8 cellular contexts compared by ENCODE assay signal in the genomic region with DNA sequence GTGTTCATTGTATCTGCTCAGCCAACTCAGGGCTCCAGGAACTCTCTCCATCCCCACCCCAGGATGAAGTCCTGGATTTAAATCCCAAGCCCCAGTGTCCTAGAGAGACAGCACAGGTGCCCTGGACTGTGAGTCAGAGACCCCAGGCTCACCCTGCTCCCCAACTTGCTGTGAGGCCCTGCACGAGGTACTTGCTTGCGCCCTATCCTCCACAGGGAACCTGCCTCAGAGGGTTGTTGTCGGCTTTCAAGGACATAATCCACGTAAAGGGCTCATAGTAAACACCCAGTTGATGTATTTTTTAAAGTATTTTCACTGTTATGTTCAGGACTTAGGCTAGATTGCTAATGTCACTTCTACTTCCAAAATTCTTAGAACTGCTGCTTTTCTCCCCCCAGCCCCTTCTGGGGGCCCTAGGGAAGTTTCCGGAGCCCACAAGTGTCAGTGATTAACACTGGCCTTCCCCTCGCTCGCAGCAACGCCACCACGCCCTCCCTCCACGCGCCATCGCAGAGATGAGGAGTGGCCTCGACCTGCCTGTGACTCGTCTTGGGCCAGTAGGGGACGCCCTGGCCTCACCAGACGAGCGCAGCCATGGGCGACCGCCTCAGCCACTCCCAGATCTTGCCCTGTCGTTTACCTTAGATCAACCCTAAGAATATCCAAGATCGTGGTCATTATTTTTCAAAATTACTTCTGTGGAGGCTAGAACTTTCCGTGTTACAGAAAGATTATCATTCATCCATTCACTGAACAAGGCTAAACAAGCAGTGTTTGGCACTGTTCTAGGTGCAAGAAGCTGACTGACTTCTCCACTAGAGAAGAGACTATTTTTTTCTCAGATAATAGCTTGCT. TPM values are rescaled to one million over a fixed set of nuclear protein-coding genes. Genes with fewer than 3 reads are reported as not detected.
DNase-seq lines count a peak whose midpoint lies in the region; ATAC-seq and TF ChIP-seq lines count a peak whose summit lies in the region.

No MANE protein-coding gene starts in this region.

- H2BK15ac ChIP-seq in neuronal stem cell (ENCODE audit: low read length), result no peak overlapping the region

- no peak overlapping the region for H3K23ac ChIP-seq in neuronal stem cell (ENCODE audit: low read depth, low read length, poor library complexity)

- ATAC-seq in GM21619 (IDR thresholded peaks at IDR 0.05; ENCODE audit: unreplicated experiment), result peak; percentile 68

- H4K8ac ChIP-seq in neuronal stem cell (ENCODE audit: low read depth, low read length), result no peak overlapping the region

- no peaks in the 10 kb centered on the region for H3K79me1 ChIP-seq in neuronal stem cell (ENCODE audit: low read depth, low read length)

- H3F3A ChIP-seq in PC-9 (ENCODE audit: insufficient read depth, low read depth), result peaks cover 24% of the 10 kb centered on the region

- POLR2A ChIA-PET in PC-9 (lab: Charles Lee; ENCODE audit: unreplicated experiment), result interaction anchor here (0.6 to 0.7 kb wide), 3 partner anchors 141 to 461 kb away, joined by 3 to 4 read pairs (median 3); no protein-coding TSS in a partner anchor

- peak; percentile 17 for DNase-seq in DMS79 (lab: John Stamatoyannopoulos, UW)
- DNase-seq in PC-9, result peak; percentile 59 to 83
- DNase-seq in activated T-helper 1 cell treated with Interleukin-2 at 50 U/mL for 16 hours (ENCODE audit: low read depth), result peak; percentile 71
- DNase-seq in fibroblast of the conjunctiva (ENCODE audit: low read depth), result peak; percentile 69
- peak; percentile 56 for DNase-seq in neuronal stem cell (ENCODE audit: low spot score)

- peak overlapping the region; percentile 66 to 90 (median 76) for H3K4me3 Mint-ChIP-seq in IgD-negative memory B cell

- H3K27ac Mint-ChIP-seq in IgD-negative memory B cell, result peak overlapping the region; percentile 51 to 94 (median 90)

- no peak overlapping the region for H3K14ac ChIP-seq in neuronal stem cell (ENCODE audit: low read length)

- H3K4me1 Mint-ChIP-seq in IgD-negative memory B cell, result peaks cover 37 to 51% (median 40%) of the 10 kb centered on the region in 3 donors

- H3K4me1 ChIP-seq in PC-9 (replicated peaks; ENCODE audit: insufficient read depth) (peaks cover 50% of the 10 kb centered on the region), neuronal stem cell (ENCODE audit: control insufficient read depth in 2 of 2, insufficient read depth in 1 of 2, low read depth in 1 of 2, low read length in 2 of 2) (peaks cover 3 to 10% of the 10 kb centered on the region in 2 donors), stomach smooth muscle (ENCODE audit: control insufficient read depth, insufficient read depth, low read length) (peaks cover 16% of the 10 kb centered on the region)

- H3K36me3 ChIP-seq in PC-9 (ENCODE audit: low read depth) (no peaks in the 10 kb centered on the region), neuronal stem cell (replicated peaks in 1 of 2; ENCODE audit: control insufficient read depth in 2 of 2, insufficient read depth in 2 of 2, low read length in 2 of 2) (no peaks in the 10 kb centered on the region), stomach smooth muscle (ENCODE audit: control insufficient read depth in 2 of 2, insufficient read depth in 2 of 2, low read length in 2 of 2) (no peaks in the 10 kb centered on the region)

- no peak overlapping the region for H2BK120ac ChIP-seq in neuronal stem cell (ENCODE audit: low read depth, low read length)

- no peaks in the 10 kb centered on the region for H3K27me3 ChIP-seq in PC-9 (ENCODE audit: insufficient read depth, low read depth)
- H3K27me3 ChIP-seq in neuronal stem cell (ENCODE audit: control insufficient read depth in 3 of 3, insufficient read depth in 3 of 3, low read depth in 1 of 3, low read length in 3 of 3), result no peaks in the 10 kb centered on the region
- H3K27me3 ChIP-seq in stomach smooth muscle (ENCODE audit: control insufficient read depth in 1 of 2, insufficient read depth in 2 of 2, low read length in 2 of 2), result no peaks in the 10 kb centered on the region

- CTCF ChIA-PET in PC-9 (lab: Charles Lee), result interaction anchor here (0.6 to 4.4 kb wide), 8 partner anchors 60 to 1806 kb away, joined by 3 to 67 read pairs (median 4); no protein-coding TSS in a partner anchor

- H3K18ac ChIP-seq in neuronal stem cell (ENCODE audit: low read length), result no peak overlapping the region

- H3K9me3 ChIP-seq in PC-9 (ENCODE audit: insufficient read depth, low read depth) (no peaks in the 10 kb centered on the region), neuronal stem cell (replicated peaks in 1 of 2; ENCODE audit: control insufficient read depth in 2 of 2, insufficient read depth in 1 of 2, low read depth in 1 of 2, low read length in 2 of 2) (no peaks in the 10 kb centered on the region), stomach smooth muscle (ENCODE audit: control insufficient read depth in 2 of 2, low read length in 2 of 2) (no peaks in the 10 kb centered on the region)

- H3K36me3 Mint-ChIP-seq in IgD-negative memory B cell, result no peaks in the 10 kb centered on the region

- no peak overlapping the region for H2BK5ac ChIP-seq in neuronal stem cell (ENCODE audit: low read length)

- peak overlapping the region; percentile 81 for H3K4me2 ChIP-seq in PC-9
- peak overlapping the region; percentile 12 for H3K4me2 ChIP-seq in neuronal stem cell (ENCODE audit: insufficient read depth, low read length, poor library complexity, severe bottlenecking)

- intact Hi-C loops in PC-9 (cut with micrococcal nuclease; ENCODE audit: unreplicated experiment), result loop anchor here (1.0 kb wide), 3 partner anchors 58 to 229 kb away; no protein-coding TSS in a partner anchor

- WGBS in neuronal stem cell (ENCODE audit: extremely low coverage in 2 of 2, insufficient read length in 2 of 2, insufficient replicate concordance in 1 of 2), 2 donors, result no CpG with 5 or more reads among the region's 22 CpGs

- H3K4me3 ChIP-seq in PC-9 (peak overlapping the region; percentile 51), neuronal stem cell (ENCODE audit: low read length in 2 of 2) (no peak overlapping the region), stomach smooth muscle (ENCODE audit: low read length in 2 of 2) (peak overlapping the region in 1 of 2 donors; percentile 23)

- no peak overlapping the region for H2BK12ac ChIP-seq in neuronal stem cell (ENCODE audit: low read length)

- H3K9me2 ChIP-seq in PC-9 (ENCODE audit: insufficient read depth), result no peaks in the 10 kb centered on the region

- H3K27ac ChIP-seq in PC-9 (no peak overlapping the region), neuronal stem cell (replicated peaks; ENCODE audit: low read length) (no peak overlapping the region), stomach smooth muscle (ENCODE audit: low read length) (no peak overlapping the region)

- TF ChIP-seq CTCF in PC-9 (conservative IDR thresholded peaks at IDR 0.05), result peak; percentile 84

- H3K27me3 Mint-ChIP-seq in IgD-negative memory B cell, result no peaks in the 10 kb centered on the region

- H3K4ac ChIP-seq in neuronal stem cell (ENCODE audit: low read length), result no peak overlapping the region

- H4K91ac ChIP-seq in neuronal stem cell (ENCODE audit: low read depth, low read length, poor library complexity), result no peak overlapping the region

- no peaks in the 10 kb centered on the region for H4K20me1 ChIP-seq in PC-9 (ENCODE audit: insufficient read depth)

- no TSS peak for BruUV-seq in PC-9 (replicated peaks; lab: Mats Ljungman, UMichigan)

- H3K9ac ChIP-seq in neuronal stem cell (ENCODE audit: low read depth, low read length, poor library complexity) (no peak overlapping the region), stomach smooth muscle (ENCODE audit: low read length in 2 of 2) (peak overlapping the region; percentile 37)

- no peaks in the 10 kb centered on the region for H3K9me3 Mint-ChIP-seq in IgD-negative memory B cell

- H2AK5ac ChIP-seq in neuronal stem cell (ENCODE audit: low read depth, low read length), result no peak overlapping the region

- H2AFZ ChIP-seq in PC-9 (peak overlapping the region; percentile 62; the same call in 1 of the 2 replicates), neuronal stem cell (ENCODE audit: low read length) (peak overlapping the region; percentile 89)

- 0 out of 2 replicates have a peak, but pooled peaks cover 2% of the 10 kb centered on the region for H3K79me2 ChIP-seq in PC-9 (ENCODE audit: low read depth)

RNA-seq across cellular contexts. Expression of gene SRP14, which starts 6.0 kb away (rescaled TPM):
- 753 TPM for polyA plus RNA-seq in IgD-negative memory B cell
- total RNA-seq in PC-9 (2021), result 141 and 196 TPM in 2 replicates
- 655 TPM for polyA plus RNA-seq in neuronal stem cell (2013, experiment 1 of 2)
- polyA plus RNA-seq in neuronal stem cell (2013, experiment 2 of 2), result 647 TPM

Comparison
In these comparisons a context has a peak if more than half of its experiments do, and no peak if none do; other contexts are left out.
1. DNase-seq: peak in every context shown above with its lines; median percentile 71 in PC-9; 71 in activated T-helper 1 cell treated with Interleukin-2 at 50 U/mL for 16 hours; 69 in fibroblast of the conjunctiva; 56 in neuronal stem cell; 17 in DMS79.